In genomic region chr3:188236241-188236640, GRCh38 we compare ENCODE assay signal across 18 cellular contexts.
"Had no signal": no experiment of that assay in that cellular context is flagged by ENCODE, and none has a peak within 500 bp of the region (broad histone marks: within the 10 kb centered on the region; RNA-seq: fewer than 3 reads in every experiment).

No MANE protein-coding gene starts in this region.

- DNase-seq: activated CD4-positive, alpha-beta T cell treated with anti-CD3 and anti-CD28 coated beads for 48 hours; activated CD8-positive, alpha-beta memory T cell treated with anti-CD3 and anti-CD28 coated beads, Interleukin-2, amount 50 U/mL, for 4 hours; activated CD8-positive, alpha-beta T cell treated with anti-CD3 and anti-CD28 coated beads, Interleukin-2, amount 10 ng/mL, durations not matched to agents 7 days and 5 days; activated effector memory CD4-positive, alpha-beta T cell treated with anti-CD3 and anti-CD28 coated beads, Interleukin-2, amount 50 U/mL, for 16 hours; activated T-cell treated with anti-CD3 and anti-CD28 coated beads, Interleukin-2, amount 50 U/mL, for 48 hours; adrenal gland; left cardiac atrium; lower lobe of right lung; stimulated activated CD4-positive, alpha-beta T cell treated with anti-CD3 and anti-CD28 coated beads, Interleukin-2, amount 100 ng/mL, for 48 hours; stimulated activated naive CD4-positive, alpha-beta T cell; substantia nigra; T-helper 2 cell had no signal

- H3K4me3 ChIP-seq: adrenal gland, lower lobe of right lung, tibial nerve had no signal

- H3K36me3 ChIP-seq: adrenal gland, lower lobe of right lung, tibial nerve had no signal

- H3K9me3 ChIP-seq: adrenal gland, lower lobe of right lung, tibial nerve had no signal

- H3K27ac ChIP-seq: adrenal gland, epithelial cell of prostate, lower lobe of right lung, parathyroid adenoma, tibial nerve had no signal

- H3K9ac ChIP-seq: parathyroid adenoma had no signal

- FAIRE-seq: frontal cortex, TTC549 had no signal

- ATAC-seq: activated CD8-positive, alpha-beta T cell treated with anti-CD3 and anti-CD28 coated beads, Interleukin-2, amount 10 ng/mL, durations not matched to agents 7 days and 5 days; left cardiac atrium; lower lobe of right lung; WTC11 had no signal

- H2AFZ ChIP-seq: parathyroid adenoma had no signal

- H3K27me3 ChIP-seq: adrenal gland, tibial nerve had no signal
